Comparison of ENCODE assay signal across 23 cellular contexts in genomic region chrX:143757887-143758286, GRCh38. TPM values are rescaled to one million over a fixed set of nuclear protein-coding genes. Genes with fewer than 3 reads are reported as not detected.
DNase-seq lines count a peak whose midpoint lies in the region; ATAC-seq and TF ChIP-seq lines count a peak whose summit lies in the region.
"Had no signal": no experiment of that assay in that cellular context is flagged by ENCODE, and none has a peak within 500 bp of the region (broad histone marks: within the 10 kb centered on the region; RNA-seq: fewer than 3 reads in every experiment).

No MANE protein-coding gene starts in this region.

- no peak for TF ChIP-seq POLR2A in transverse colon (IDR thresholded peaks at IDR 0.05)

- H2AFZ ChIP-seq in neuronal stem cell (ENCODE audit: low read length) = peak overlapping the region; percentile 91
- H2AFZ ChIP-seq: PC-9 had no signal

- no peak overlapping the region for H3K18ac ChIP-seq in neuronal stem cell (ENCODE audit: low read length)

- H3K9me3 ChIP-seq in ES-I3 (ENCODE audit: control insufficient read depth, insufficient read depth, low read length) (no peaks in the 10 kb centered on the region), HUES48 (ENCODE audit: control insufficient read depth, insufficient read depth, low read length) (peaks cover 38% of the 10 kb centered on the region), iPS-18c (ENCODE audit: control insufficient read depth, insufficient read depth, low read length) (peaks cover 5% of the 10 kb centered on the region), neuronal stem cell (replicated peaks in 1 of 2; ENCODE audit: control insufficient read depth in 2 of 2, insufficient read depth in 1 of 2, low read depth in 1 of 2, low read length in 2 of 2) (no peaks in the 10 kb centered on the region), transverse colon (no peaks in the 10 kb centered on the region)
- H3K9me3 ChIP-seq: BE2C had no signal

- intact Hi-C loops in transverse colon (cut with DNase I; ENCODE audit: low total_unique reads) = no loop called here

- H4K8ac ChIP-seq in neuronal stem cell (ENCODE audit: low read depth, low read length) = no peak overlapping the region

- ATAC-seq in GM19397 (IDR thresholded peaks at IDR 0.05; ENCODE audit: unreplicated experiment) = no peak

- H2AK5ac ChIP-seq in neuronal stem cell (ENCODE audit: low read depth, low read length) = no peak overlapping the region

- TF ChIP-seq CTCF in transverse colon (IDR thresholded peaks at IDR 0.05) = no peak

- H3K4me2 ChIP-seq in neuronal stem cell (ENCODE audit: insufficient read depth, low read length, poor library complexity, severe bottlenecking) = no peak overlapping the region
- H3K4me2 ChIP-seq: PC-9 had no signal

- no peak overlapping the region for H3K23ac ChIP-seq in neuronal stem cell (ENCODE audit: low read depth, low read length, poor library complexity)

- no peak overlapping the region for H4K91ac ChIP-seq in neuronal stem cell (ENCODE audit: low read depth, low read length, poor library complexity)

- no peak overlapping the region for H2BK5ac ChIP-seq in neuronal stem cell (ENCODE audit: low read length)

- H2BK120ac ChIP-seq in neuronal stem cell (ENCODE audit: low read depth, low read length) = no peak overlapping the region

- peaks cover 7% of the 10 kb centered on the region; the same call in 1 of the 2 replicates for H3K27me3 ChIP-seq in HUES48 (ENCODE audit: control insufficient read depth, insufficient read depth, low read length)
- H3K27me3 ChIP-seq in neuronal stem cell (ENCODE audit: control insufficient read depth in 3 of 3, insufficient read depth in 3 of 3, low read depth in 1 of 3, low read length in 3 of 3) = no peaks in the 10 kb centered on the region
- no peaks in the 10 kb centered on the region for H3K27me3 ChIP-seq in transverse colon
- H3K27me3 ChIP-seq: BE2C had no signal

- H3K36me3 ChIP-seq in ES-I3 (ENCODE audit: insufficient read depth, low read length) (no peaks in the 10 kb centered on the region), HUES48 (ENCODE audit: control insufficient read depth, insufficient read depth, low read length) (no peaks in the 10 kb centered on the region), neuronal stem cell (replicated peaks in 1 of 2; ENCODE audit: control insufficient read depth in 2 of 2, insufficient read depth in 2 of 2, low read length in 2 of 2) (no peaks in the 10 kb centered on the region), transverse colon (no peaks in the 10 kb centered on the region)
- H3K36me3 ChIP-seq: BE2C had no signal

- H3K4ac ChIP-seq in neuronal stem cell (ENCODE audit: low read length) = no peak overlapping the region

- H3K4me3 ChIP-seq in HUES48 (ENCODE audit: low read depth, low read length) = peak overlapping the region; percentile 46; the same call in 1 of the 2 replicates
- peak overlapping the region; percentile 38; the same call in 1 of the 2 replicates for H3K4me3 ChIP-seq in iPS-18c (ENCODE audit: insufficient read depth, low read depth, low read length)
- H3K4me3 ChIP-seq in neuronal stem cell (ENCODE audit: low read length in 2 of 2) = peak overlapping the region; percentile 28 to 62
- H3K4me3 ChIP-seq in transverse colon = no peak overlapping the region
- H3K4me3 ChIP-seq: PC-9 had no signal

- no CpG with 5 or more reads among the region's 7 CpGs for WGBS in neuronal stem cell (ENCODE audit: extremely low coverage in 2 of 2, insufficient read length in 2 of 2, insufficient replicate concordance in 1 of 2), 2 donors
- WGBS in transverse colon (ENCODE audit: low coverage in 1 of 2), 2 donors = 87% methylated on average over 7 of the region's 7 CpGs; no CpG with 5 or more reads in 1 of the 2 donors

- H3K4me1 ChIP-seq in ES-I3 (ENCODE audit: insufficient read depth, low read length) (no peaks in the 10 kb centered on the region; the same call in 1 of the 2 replicates), HUES48 (ENCODE audit: control insufficient read depth, insufficient read depth, low read length) (no peaks in the 10 kb centered on the region), neuronal stem cell (ENCODE audit: control insufficient read depth in 2 of 2, insufficient read depth in 1 of 2, low read depth in 1 of 2, low read length in 2 of 2) (peaks cover 0 to 2% of the 10 kb centered on the region in 2 donors), transverse colon (no peaks in the 10 kb centered on the region)
- H3K4me1 ChIP-seq: BE2C had no signal

- H3K9ac ChIP-seq in ES-I3 (ENCODE audit: low read depth, low read length) (peak overlapping the region; percentile 63), HUES48 (ENCODE audit: low read depth, low read length) (no peak overlapping the region), neuronal stem cell (ENCODE audit: low read depth, low read length, poor library complexity) (no peak overlapping the region)

- DNase-seq in neuronal stem cell (ENCODE audit: low spot score) = no peak
- no peak for DNase-seq in caudate nucleus (lab: John Stamatoyannopoulos, UW)
- no peak for DNase-seq in transverse colon
- DNase-seq: BE2C, DMS53, GF-D8, KG1, NCI-H1092, NCI-H1436 treated with DMSO at 0.1 percent for 48 hours, NCI-H2029 treated with DMSO at 0.1 percent for 48 hours, NCI-H226, NCI-H524, PC-9, RPMI8226, SHP77 had no signal

- no peak overlapping the region for H3K14ac ChIP-seq in neuronal stem cell (ENCODE audit: low read length)

- no peak overlapping the region for H2BK15ac ChIP-seq in neuronal stem cell (ENCODE audit: low read length)

- H2BK12ac ChIP-seq in neuronal stem cell (ENCODE audit: low read length) = no peak overlapping the region

- no peaks in the 10 kb centered on the region for H3K79me1 ChIP-seq in neuronal stem cell (ENCODE audit: low read depth, low read length)

- H3K27ac ChIP-seq in HUES48 (ENCODE audit: low read depth, low read length) (no peak overlapping the region), neuronal stem cell (replicated peaks; ENCODE audit: low read length) (no peak overlapping the region), caudate nucleus (ENCODE audit: low read depth, low read length) (no peak overlapping the region), transverse colon (no peak overlapping the region)
- H3K27ac ChIP-seq: HL-60, PC-9 had no signal

- in situ Hi-C loops in transverse colon (cut with MboI; ENCODE audit: low pct_ligation_motif_present in 1 of 4, low pct_unique_long_range_greater_than_20kb in 1 of 4, low sequenced_read_pairs in 3 of 4) = no loop called here

- no peak for TF ChIP-seq EP300 in transverse colon (IDR thresholded peaks at IDR 0.05; ENCODE audit: low read depth)

RNA-seq across cellular contexts. Expression of gene SPANXN2, which starts 37.3 kb away (rescaled TPM):
- not detected for polyA plus RNA-seq in neuronal stem cell (2013, experiment 1 of 2)
- polyA plus RNA-seq in neuronal stem cell (2013, experiment 2 of 2) = not detected
- not detected for total RNA-seq in transverse colon
- total RNA-seq: A673, H9, HT-29, PC-9 had no signal

Comparison
In these comparisons a context has a peak if more than half of its experiments do, and no peak if none do; other contexts are left out.
1. H3K4me3 ChIP-seq: peak in HUES48 (single experiment), iPS-18c (single experiment) and neuronal stem cell (2 of 2); none in transverse colon (0 of 4).